In the genomic region with DNA sequence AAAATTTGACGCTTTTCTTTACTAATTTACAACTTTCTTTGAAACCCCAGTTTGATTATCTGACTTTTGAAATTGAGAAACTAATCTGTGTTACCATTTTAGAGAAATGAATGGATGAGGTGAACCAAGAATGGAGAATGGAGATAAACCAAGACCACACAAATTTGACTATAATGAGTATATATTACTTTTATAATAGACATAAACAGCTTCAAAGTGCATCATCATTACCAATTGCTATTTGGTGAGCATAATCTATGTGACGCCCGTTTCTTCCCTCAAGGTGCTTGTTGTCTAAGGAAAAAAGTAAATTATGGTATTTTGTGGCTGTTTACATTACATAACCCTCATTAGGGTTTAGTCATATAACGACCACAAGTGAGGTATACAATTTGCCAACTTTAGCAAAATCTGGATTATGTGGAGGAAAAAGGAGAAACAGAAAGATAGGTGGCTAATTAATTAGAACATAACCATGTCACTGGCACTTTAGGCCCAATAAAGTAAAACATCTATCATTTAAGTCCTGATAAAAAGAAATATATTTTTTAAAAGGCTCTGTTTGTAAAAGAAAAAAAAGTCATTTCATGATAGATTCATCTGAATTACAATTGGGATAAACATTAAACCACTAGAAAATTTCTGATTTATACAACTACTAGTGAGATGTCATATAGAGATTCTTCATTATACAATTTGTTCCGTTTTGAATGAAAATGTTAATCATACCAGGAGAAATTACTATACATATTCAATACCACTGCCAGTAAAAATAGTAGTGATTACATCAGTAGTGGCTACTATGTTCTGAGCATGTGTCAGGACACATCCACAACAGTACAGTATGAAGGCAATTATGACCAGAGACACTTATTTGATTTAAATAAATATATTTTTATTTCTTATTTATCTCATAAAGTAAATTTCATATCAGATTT, we compare ENCODE assay signal across 1 cellular context.
TF ChIP-seq lines count a peak whose summit lies in the region.

No MANE protein-coding gene starts in this region.

TF ChIP-seq in GM12878, 131 proteins besides CTCF, POLR2A, EP300 and RAD21:
- no peak for TF ChIP-seq KLF5 (IDR thresholded peaks at IDR 0.05; ENCODE audit: partially characterized antibody)
- TF ChIP-seq JUND (IDR thresholded peaks at IDR 0.05; ENCODE audit: low read depth, low read length), result no peak
- TF ChIP-seq TCF12 (IDR thresholded peaks at IDR 0.05; ENCODE audit: low read depth, low read length), result no peak
- TF ChIP-seq, protein P1, sequence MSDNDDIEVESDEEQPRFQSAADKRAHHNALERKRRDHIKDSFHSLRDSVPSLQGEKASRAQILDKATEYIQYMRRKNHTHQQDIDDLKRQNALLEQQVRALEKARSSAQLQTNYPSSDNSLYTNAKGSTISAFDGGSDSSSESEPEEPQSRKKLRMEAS (IDR thresholded peaks at IDR 0.05; ENCODE audit: low read depth, low read length), result no peak
- peak; percentile 32; the same call in 1 of the 2 replicates for TF ChIP-seq GABPA (IDR thresholded peaks at IDR 0.05; ENCODE audit: low read depth)
- TF ChIP-seq DPF2 (IDR thresholded peaks at IDR 0.05), result 0 out of 2 replicates have a peak, but pooled peaks have one; percentile 45
- peak; percentile 94 for TF ChIP-seq JUNB (IDR thresholded peaks at IDR 0.05)
- TF ChIP-seq, protein P2, sequence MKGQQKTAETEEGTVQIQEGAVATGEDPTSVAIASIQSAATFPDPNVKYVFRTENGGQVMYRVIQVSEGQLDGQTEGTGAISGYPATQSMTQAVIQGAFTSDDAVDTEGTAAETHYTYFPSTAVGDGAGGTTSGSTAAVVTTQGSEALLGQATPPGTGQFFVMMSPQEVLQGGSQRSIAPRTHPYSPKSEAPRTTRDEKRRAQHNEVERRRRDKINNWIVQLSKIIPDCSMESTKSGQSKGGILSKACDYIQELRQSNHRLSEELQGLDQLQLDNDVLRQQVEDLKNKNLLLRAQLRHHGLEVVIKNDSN (IDR thresholded peaks at IDR 0.05; ENCODE audit: borderline replicate concordance, extremely low read length, insufficient read depth, low read depth, low read length), result no peak
- no peak for TF ChIP-seq RBBP5 (conservative IDR thresholded peaks at IDR 0.05)
- TF ChIP-seq NRF1 (conservative IDR thresholded peaks at IDR 0.05; ENCODE audit: low read depth, low read length), result no peak
- no peak for TF ChIP-seq CBX3 (IDR thresholded peaks at IDR 0.05; ENCODE audit: borderline replicate concordance, low read depth)
- peak; percentile 80 for TF ChIP-seq MTA2 (IDR thresholded peaks at IDR 0.05; ENCODE audit: low read depth)
- peak; percentile 75 for TF ChIP-seq RUNX3 (IDR thresholded peaks at IDR 0.05; ENCODE audit: low read length)
- TF ChIP-seq, protein P3, sequence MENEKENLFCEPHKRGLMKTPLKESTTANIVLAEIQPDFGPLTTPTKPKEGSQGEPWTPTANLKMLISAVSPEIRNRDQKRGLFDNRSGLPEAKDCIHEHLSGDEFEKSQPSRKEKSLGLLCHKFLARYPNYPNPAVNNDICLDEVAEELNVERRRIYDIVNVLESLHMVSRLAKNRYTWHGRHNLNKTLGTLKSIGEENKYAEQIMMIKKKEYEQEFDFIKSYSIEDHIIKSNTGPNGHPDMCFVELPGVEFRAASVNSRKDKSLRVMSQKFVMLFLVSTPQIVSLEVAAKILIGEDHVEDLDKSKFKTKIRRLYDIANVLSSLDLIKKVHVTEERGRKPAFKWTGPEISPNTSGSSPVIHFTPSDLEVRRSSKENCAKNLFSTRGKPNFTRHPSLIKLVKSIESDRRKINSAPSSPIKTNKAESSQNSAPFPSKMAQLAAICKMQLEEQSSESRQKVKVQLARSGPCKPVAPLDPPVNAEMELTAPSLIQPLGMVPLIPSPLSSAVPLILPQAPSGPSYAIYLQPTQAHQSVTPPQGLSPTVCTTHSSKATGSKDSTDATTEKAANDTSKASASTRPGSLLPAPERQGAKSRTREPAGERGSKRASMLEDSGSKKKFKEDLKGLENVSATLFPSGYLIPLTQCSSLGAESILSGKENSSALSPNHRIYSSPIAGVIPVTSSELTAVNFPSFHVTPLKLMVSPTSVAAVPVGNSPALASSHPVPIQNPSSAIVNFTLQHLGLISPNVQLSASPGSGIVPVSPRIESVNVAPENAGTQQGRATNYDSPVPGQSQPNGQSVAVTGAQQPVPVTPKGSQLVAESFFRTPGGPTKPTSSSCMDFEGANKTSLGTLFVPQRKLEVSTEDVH (IDR thresholded peaks at IDR 0.05; ENCODE audit: low read depth, partially characterized antibody), result no peak
- TF ChIP-seq, protein P4, sequence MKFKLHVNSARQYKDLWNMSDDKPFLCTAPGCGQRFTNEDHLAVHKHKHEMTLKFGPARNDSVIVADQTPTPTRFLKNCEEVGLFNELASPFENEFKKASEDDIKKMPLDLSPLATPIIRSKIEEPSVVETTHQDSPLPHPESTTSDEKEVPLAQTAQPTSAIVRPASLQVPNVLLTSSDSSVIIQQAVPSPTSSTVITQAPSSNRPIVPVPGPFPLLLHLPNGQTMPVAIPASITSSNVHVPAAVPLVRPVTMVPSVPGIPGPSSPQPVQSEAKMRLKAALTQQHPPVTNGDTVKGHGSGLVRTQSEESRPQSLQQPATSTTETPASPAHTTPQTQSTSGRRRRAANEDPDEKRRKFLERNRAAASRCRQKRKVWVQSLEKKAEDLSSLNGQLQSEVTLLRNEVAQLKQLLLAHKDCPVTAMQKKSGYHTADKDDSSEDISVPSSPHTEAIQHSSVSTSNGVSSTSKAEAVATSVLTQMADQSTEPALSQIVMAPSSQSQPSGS (IDR thresholded peaks at IDR 0.05; ENCODE audit: low read length), result peak; percentile 60; the same call in 1 of the 2 replicates
- TF ChIP-seq RELA (IDR thresholded peaks at IDR 0.05; ENCODE audit: borderline replicate concordance, partially characterized antibody), result no peak
- peak; percentile 22; the same call in 1 of the 2 replicates for TF ChIP-seq CREM (IDR thresholded peaks at IDR 0.05; ENCODE audit: low read depth)
- TF ChIP-seq MEF2B (IDR thresholded peaks at IDR 0.05; ENCODE audit: partially characterized antibody, poor library complexity, severe bottlenecking), result peak; percentile 22
- peak; percentile 51; the same call in 1 of the 2 replicates for TF ChIP-seq FOXM1 (IDR thresholded peaks at IDR 0.05; ENCODE audit: low read depth, low read length)
- TF ChIP-seq RB1 (IDR thresholded peaks at IDR 0.05; ENCODE audit: borderline replicate concordance), result no peak
- TF ChIP-seq BCL11A (IDR thresholded peaks at IDR 0.05; ENCODE audit: low read depth, low read length), result 0 out of 2 replicates have a peak, but pooled peaks have one; percentile 48
- TF ChIP-seq, protein P5, sequence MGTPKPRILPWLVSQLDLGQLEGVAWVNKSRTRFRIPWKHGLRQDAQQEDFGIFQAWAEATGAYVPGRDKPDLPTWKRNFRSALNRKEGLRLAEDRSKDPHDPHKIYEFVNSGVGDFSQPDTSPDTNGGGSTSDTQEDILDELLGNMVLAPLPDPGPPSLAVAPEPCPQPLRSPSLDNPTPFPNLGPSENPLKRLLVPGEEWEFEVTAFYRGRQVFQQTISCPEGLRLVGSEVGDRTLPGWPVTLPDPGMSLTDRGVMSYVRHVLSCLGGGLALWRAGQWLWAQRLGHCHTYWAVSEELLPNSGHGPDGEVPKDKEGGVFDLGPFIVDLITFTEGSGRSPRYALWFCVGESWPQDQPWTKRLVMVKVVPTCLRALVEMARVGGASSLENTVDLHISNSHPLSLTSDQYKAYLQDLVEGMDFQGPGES (IDR thresholded peaks at IDR 0.05), result no peak
- TF ChIP-seq ATF7 (IDR thresholded peaks at IDR 0.05; ENCODE audit: low read depth), result peak; percentile 50; the same call in 1 of the 2 replicates
- TF ChIP-seq NFIC (IDR thresholded peaks at IDR 0.05; ENCODE audit: low read depth, low read length), result peak; percentile 86; the same call in 1 of the 2 replicates
- TF ChIP-seq, protein P6, sequence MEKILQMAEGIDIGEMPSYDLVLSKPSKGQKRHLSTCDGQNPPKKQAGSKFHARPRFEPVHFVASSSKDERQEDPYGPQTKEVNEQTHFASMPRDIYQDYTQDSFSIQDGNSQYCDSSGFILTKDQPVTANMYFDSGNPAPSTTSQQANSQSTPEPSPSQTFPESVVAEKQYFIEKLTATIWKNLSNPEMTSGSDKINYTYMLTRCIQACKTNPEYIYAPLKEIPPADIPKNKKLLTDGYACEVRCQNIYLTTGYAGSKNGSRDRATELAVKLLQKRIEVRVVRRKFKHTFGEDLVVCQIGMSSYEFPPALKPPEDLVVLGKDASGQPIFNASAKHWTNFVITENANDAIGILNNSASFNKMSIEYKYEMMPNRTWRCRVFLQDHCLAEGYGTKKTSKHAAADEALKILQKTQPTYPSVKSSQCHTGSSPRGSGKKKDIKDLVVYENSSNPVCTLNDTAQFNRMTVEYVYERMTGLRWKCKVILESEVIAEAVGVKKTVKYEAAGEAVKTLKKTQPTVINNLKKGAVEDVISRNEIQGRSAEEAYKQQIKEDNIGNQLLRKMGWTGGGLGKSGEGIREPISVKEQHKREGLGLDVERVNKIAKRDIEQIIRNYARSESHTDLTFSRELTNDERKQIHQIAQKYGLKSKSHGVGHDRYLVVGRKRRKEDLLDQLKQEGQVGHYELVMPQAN (conservative IDR thresholded peaks at IDR 0.05), result no peak
- 0 out of 2 replicates have a peak, but pooled peaks have one; percentile 26 for TF ChIP-seq IKZF1 (conservative IDR thresholded peaks at IDR 0.05)
- TF ChIP-seq IKZF2 (IDR thresholded peaks at IDR 0.05), result peak in 1 of 2 experiments; percentile 33; a peak in 1 of 4 replicates
